In the genomic region with DNA sequence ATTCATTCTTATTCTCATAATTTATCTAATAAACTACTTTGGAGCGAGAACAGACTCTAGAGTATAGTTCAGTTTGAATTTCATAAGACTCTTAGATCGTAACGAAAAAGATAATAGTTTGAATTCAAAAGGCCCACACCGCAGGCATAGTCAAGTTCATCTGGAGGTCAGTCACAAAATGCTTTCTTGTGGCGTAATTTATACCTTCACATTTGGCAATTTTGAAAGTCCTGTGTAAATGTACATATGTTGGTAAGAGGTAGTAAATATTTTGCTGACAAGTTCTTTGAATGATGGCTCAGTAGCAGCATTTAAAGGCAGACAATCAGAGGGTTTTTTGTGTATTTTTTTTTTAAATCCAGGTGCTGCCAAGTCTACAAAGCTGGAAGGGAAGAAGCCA, we compare ENCODE assay signal across 16 cellular contexts.
A peak's percentile ranks its signal among the peaks of the same experiment; 100 is the strongest.
DNase-seq lines count a peak whose midpoint lies in the region; ATAC-seq and TF ChIP-seq lines count a peak whose summit lies in the region.
"Had no signal": no experiment of that assay in that cellular context is flagged by ENCODE, and none has a peak within 500 bp of the region (broad histone marks: within the 10 kb centered on the region; RNA-seq: fewer than 3 reads in every experiment).

No MANE protein-coding gene starts in this region.

- H3K4me3 ChIP-seq in GM23338 (no peak overlapping the region), choroid plexus epithelial cell (ENCODE audit: low read depth, low read length) (no peak overlapping the region)
- H3K4me3 ChIP-seq: Peyer's patch had no signal

- no peaks in the 10 kb centered on the region for H3K27me3 Mint-ChIP-seq in GM23338 (ENCODE audit: insufficient read depth, low read depth, poor library complexity)
- H3K27me3 Mint-ChIP-seq in neural crest cell (ENCODE audit: low read depth): no peaks in the 10 kb centered on the region

- H3K36me3 Mint-ChIP-seq in GM23338 (ENCODE audit: low read depth): peaks cover 22% of the 10 kb centered on the region
- peaks cover 9% of the 10 kb centered on the region for H3K36me3 Mint-ChIP-seq in neural crest cell (ENCODE audit: low read depth)
- H3K36me3 Mint-ChIP-seq: CD4-positive, CD25-positive, alpha-beta regulatory T cell had no signal

- H3K9me2 ChIP-seq in GM23338 (ENCODE audit: insufficient read depth): no peaks in the 10 kb centered on the region

- H3K36me3 ChIP-seq in GM23338 (ENCODE audit: insufficient read depth): peaks cover 21% of the 10 kb centered on the region
- H3K36me3 ChIP-seq: Peyer's patch had no signal

- no peaks in the 10 kb centered on the region for H3F3A ChIP-seq in GM23338 (replicated peaks; ENCODE audit: low read depth)

- H3K4me2 ChIP-seq in GM23338: no peak overlapping the region

- H3K4me1 Mint-ChIP-seq in GM23338 (peaks cover 43% of the 10 kb centered on the region), neural crest cell (peaks cover 29% of the 10 kb centered on the region)
- H3K4me1 Mint-ChIP-seq: CD4-positive, CD25-positive, alpha-beta regulatory T cell had no signal

- H4K20me1 ChIP-seq in GM23338 (replicated peaks; ENCODE audit: insufficient read depth): peaks cover 70% of the 10 kb centered on the region

- H3K9me3 Mint-ChIP-seq in GM23338 (no peaks in the 10 kb centered on the region), neural crest cell (no peaks in the 10 kb centered on the region)
- H3K9me3 Mint-ChIP-seq: CD4-positive, CD25-positive, alpha-beta regulatory T cell had no signal

- DNase-seq in GM23338 (ENCODE audit: low spot score) (no peak), NCI-H2227 (lab: John Stamatoyannopoulos, UW; ENCODE audit: unreplicated experiment) (peak; percentile 71), choroid plexus epithelial cell (ENCODE audit: low read depth) (peak; percentile 75), neural crest cell (ENCODE audit: low read depth, low spot score) (no peak), foreskin keratinocyte (no peak)
- no peak for DNase-seq in stimulated activated CD4-positive, alpha-beta T cell treated with anti-CD3 and anti-CD28 coated beads, Interleukin-15, amount 100 ng/mL, for 24 hours
- DNase-seq: ACHN; Calu3; CD4-positive, CD25-positive, alpha-beta regulatory T cell; GOT3; Kasumi-1; NCI-H446; Peyer's patch; Right ventricle myocardium superior had no signal

- H3K27ac ChIP-seq in GM23338 (ENCODE audit: low read depth): no peak overlapping the region
- H3K27ac ChIP-seq in foreskin keratinocyte: no peak overlapping the region
- H3K27ac ChIP-seq: Peyer's patch had no signal

- ATAC-seq in GM23338: no peak
- ATAC-seq in foreskin keratinocyte: no peak
- ATAC-seq in GM18868 (IDR thresholded peaks at IDR 0.05; ENCODE audit: unreplicated experiment): no peak
- no peak for ATAC-seq in HG02938 (IDR thresholded peaks at IDR 0.05; ENCODE audit: unreplicated experiment)

- H3K4me1 ChIP-seq in GM23338 (ENCODE audit: insufficient read depth) (peaks cover 26% of the 10 kb centered on the region), foreskin keratinocyte (peaks cover 15% of the 10 kb centered on the region)
- H3K4me1 ChIP-seq: Peyer's patch had no signal

- H3K79me2 ChIP-seq in GM23338 (replicated peaks; ENCODE audit: insufficient read depth): peaks cover 96% of the 10 kb centered on the region

- H2AFZ ChIP-seq in GM23338: no peak overlapping the region

- peak overlapping the region; percentile 21; the same call in 1 of the 2 replicates for H3K27ac Mint-ChIP-seq in GM23338
- H3K27ac Mint-ChIP-seq in neural crest cell (ENCODE audit: unreplicated experiment): peak overlapping the region; percentile 3
- H3K27ac Mint-ChIP-seq: CD4-positive, CD25-positive, alpha-beta regulatory T cell had no signal

- H3K4me3 Mint-ChIP-seq in GM23338 (no peak overlapping the region), neural crest cell (no peak overlapping the region)
- H3K4me3 Mint-ChIP-seq: CD4-positive, CD25-positive, alpha-beta regulatory T cell had no signal

- H3K27me3 ChIP-seq in GM23338 (ENCODE audit: insufficient read depth) (no peaks in the 10 kb centered on the region), foreskin keratinocyte (no peaks in the 10 kb centered on the region)
- H3K27me3 ChIP-seq: Peyer's patch had no signal

- TF ChIP-seq CTCF in GM23338 (conservative IDR thresholded peaks at IDR 0.05; ENCODE audit: low read depth in 2 of 2) (no peak), choroid plexus epithelial cell (conservative IDR thresholded peaks at IDR 0.05; ENCODE audit: low read depth, low read length) (no peak), neural crest cell (conservative IDR thresholded peaks at IDR 0.05) (no peak), foreskin keratinocyte (conservative IDR thresholded peaks at IDR 0.05) (no peak)

TF ChIP-seq in GM23338, 12 proteins besides CTCF, POLR2A, EP300 and RAD21 (continues in another document):
- TF ChIP-seq, protein P1, sequence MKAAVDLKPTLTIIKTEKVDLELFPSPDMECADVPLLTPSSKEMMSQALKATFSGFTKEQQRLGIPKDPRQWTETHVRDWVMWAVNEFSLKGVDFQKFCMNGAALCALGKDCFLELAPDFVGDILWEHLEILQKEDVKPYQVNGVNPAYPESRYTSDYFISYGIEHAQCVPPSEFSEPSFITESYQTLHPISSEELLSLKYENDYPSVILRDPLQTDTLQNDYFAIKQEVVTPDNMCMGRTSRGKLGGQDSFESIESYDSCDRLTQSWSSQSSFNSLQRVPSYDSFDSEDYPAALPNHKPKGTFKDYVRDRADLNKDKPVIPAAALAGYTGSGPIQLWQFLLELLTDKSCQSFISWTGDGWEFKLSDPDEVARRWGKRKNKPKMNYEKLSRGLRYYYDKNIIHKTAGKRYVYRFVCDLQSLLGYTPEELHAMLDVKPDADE (IDR thresholded peaks at IDR 0.05): no peak
- no peak for TF ChIP-seq EZH2 (IDR thresholded peaks at IDR 0.05; ENCODE audit: low read depth, unreplicated experiment)
- TF ChIP-seq NANOG (IDR thresholded peaks at IDR 0.05; ENCODE audit: borderline replicate concordance): no peak
- no peak for TF ChIP-seq CREB1 (CRISPR knock-in tag; IDR thresholded peaks at IDR 0.05; ENCODE audit: low read depth)
- TF ChIP-seq STAT1 (IDR thresholded peaks at IDR 0.05; ENCODE audit: unreplicated experiment): no peak
- TF ChIP-seq, protein P2, sequence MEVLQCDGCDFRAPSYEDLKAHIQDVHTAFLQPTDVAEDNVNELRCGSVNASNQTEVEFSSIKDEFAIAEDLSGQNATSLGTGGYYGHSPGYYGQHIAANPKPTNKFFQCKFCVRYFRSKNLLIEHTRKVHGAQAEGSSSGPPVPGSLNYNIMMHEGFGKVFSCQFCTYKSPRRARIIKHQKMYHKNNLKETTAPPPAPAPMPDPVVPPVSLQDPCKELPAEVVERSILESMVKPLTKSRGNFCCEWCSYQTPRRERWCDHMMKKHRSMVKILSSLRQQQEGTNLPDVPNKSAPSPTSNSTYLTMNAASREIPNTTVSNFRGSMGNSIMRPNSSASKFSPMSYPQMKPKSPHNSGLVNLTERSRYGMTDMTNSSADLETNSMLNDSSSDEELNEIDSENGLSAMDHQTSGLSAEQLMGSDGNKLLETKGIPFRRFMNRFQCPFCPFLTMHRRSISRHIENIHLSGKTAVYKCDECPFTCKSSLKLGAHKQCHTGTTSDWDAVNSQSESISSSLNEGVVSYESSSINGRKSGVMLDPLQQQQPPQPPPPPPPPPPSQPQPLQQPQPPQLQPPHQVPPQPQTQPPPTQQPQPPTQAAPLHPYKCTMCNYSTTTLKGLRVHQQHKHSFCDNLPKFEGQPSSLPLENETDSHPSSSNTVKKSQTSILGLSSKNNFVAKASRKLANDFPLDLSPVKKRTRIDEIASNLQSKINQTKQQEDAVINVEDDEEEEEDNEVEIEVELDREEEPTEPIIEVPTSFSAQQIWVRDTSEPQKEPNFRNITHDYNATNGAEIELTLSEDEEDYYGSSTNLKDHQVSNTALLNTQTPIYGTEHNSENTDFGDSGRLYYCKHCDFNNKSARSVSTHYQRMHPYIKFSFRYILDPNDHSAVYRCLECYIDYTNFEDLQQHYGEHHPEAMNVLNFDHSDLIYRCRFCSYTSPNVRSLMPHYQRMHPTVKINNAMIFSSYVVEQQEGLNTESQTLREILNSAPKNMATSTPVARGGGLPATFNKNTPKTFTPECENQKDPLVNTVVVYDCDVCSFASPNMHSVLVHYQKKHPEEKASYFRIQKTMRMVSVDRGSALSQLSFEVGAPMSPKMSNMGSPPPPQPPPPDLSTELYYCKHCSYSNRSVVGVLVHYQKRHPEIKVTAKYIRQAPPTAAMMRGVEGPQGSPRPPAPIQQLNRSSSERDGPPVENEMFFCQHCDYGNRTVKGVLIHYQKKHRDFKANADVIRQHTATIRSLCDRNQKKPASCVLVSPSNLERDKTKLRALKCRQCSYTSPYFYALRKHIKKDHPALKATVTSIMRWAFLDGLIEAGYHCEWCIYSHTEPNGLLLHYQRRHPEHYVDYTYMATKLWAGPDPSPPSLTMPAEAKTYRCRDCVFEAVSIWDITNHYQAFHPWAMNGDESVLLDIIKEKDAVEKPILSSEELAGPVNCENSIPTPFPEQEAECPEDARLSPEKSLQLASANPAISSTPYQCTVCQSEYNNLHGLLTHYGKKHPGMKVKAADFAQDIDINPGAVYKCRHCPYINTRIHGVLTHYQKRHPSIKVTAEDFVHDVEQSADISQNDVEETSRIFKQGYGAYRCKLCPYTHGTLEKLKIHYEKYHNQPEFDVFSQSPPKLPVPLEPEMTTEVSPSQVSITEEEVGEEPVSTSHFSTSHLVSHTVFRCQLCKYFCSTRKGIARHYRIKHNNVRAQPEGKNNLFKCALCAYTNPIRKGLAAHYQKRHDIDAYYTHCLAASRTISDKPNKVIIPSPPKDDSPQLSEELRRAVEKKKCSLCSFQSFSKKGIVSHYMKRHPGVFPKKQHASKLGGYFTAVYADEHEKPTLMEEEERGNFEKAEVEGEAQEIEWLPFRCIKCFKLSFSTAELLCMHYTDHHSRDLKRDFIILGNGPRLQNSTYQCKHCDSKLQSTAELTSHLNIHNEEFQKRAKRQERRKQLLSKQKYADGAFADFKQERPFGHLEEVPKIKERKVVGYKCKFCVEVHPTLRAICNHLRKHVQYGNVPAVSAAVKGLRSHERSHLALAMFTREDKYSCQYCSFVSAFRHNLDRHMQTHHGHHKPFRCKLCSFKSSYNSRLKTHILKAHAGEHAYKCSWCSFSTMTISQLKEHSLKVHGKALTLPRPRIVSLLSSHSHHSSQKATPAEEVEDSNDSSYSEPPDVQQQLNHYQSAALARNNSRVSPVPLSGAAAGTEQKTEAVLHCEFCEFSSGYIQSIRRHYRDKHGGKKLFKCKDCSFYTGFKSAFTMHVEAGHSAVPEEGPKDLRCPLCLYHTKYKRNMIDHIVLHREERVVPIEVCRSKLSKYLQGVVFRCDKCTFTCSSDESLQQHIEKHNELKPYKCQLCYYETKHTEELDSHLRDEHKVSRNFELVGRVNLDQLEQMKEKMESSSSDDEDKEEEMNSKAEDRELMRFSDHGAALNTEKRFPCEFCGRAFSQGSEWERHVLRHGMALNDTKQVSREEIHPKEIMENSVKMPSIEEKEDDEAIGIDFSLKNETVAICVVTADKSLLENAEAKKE (CRISPR knock-in tag; IDR thresholded peaks at IDR 0.05): no peak

Comparison
In these comparisons a context has a peak if more than half of its experiments do, and no peak if none do; other contexts are left out.
1. DNase-seq: peak in NCI-H2227 (single experiment) and choroid plexus epithelial cell (single experiment); none in GM23338 (single experiment), neural crest cell (single experiment), foreskin keratinocyte (0 of 2) and stimulated activated CD4-positive, alpha-beta T cell treated with anti-CD3 and anti-CD28 coated beads, Interleukin-15, amount 100 ng/mL, for 24 hours (single experiment).